9 cellular contexts compared by ENCODE assay signal in genomic region chr10:68096913-68097509, GRCh38. TPM values are rescaled to one million over a fixed set of nuclear protein-coding genes. Genes with fewer than 3 reads are reported as not detected.
DNase-seq lines count a peak whose midpoint lies in the region; ATAC-seq and TF ChIP-seq lines count a peak whose summit lies in the region.
"Had no signal": no experiment of that assay in that cellular context is flagged by ENCODE, and none has a peak within 500 bp of the region (broad histone marks: within the 10 kb centered on the region; RNA-seq: fewer than 3 reads in every experiment).

No MANE protein-coding gene starts in this region.

- H3K36me3 ChIP-seq in ACC112 (ENCODE audit: insufficient read depth, low read length) (no peaks in the 10 kb centered on the region), adrenal gland (replicated peaks in 1 of 2) (no peaks in the 10 kb centered on the region)

- peaks cover 68% of the 10 kb centered on the region for H3K4me1 ChIP-seq in ACC112 (ENCODE audit: control insufficient read depth, insufficient read depth, low read length, unreplicated experiment)
- H3K4me1 ChIP-seq in adrenal gland (replicated peaks in 1 of 2), result no peaks in the 10 kb centered on the region

- peaks cover 2% of the 10 kb centered on the region for H3K79me2 ChIP-seq in ACC112 (ENCODE audit: control insufficient read depth, insufficient read depth, low read length, unreplicated experiment)

- no peak for TF ChIP-seq POLR2A in adrenal gland (IDR thresholded peaks at IDR 0.05)

- DNase-seq in HS-5 (ENCODE audit: low read depth), result peak; percentile 92
- peak; percentile 74 to 89 (median 82) for DNase-seq in adrenal gland
- DNase-seq in iPS-NIHi7 (ENCODE audit: extremely low spot score), result peak; percentile 68
- no peak for DNase-seq in activated gamma-delta T cell (lab: John Stamatoyannopoulos, UW)
- DNase-seq: SHP77 treated with DMSO at 0.1 percent for 48 hours had no signal

- 48 to 56% (median 56%) methylated on average over 4 of the region's 4 CpGs for WGBS in adrenal gland, 4 donors

- intact Hi-C loops in adrenal gland (cut with DNase I), result no loop called here

- H3K27me3 ChIP-seq in ACC112 (ENCODE audit: insufficient read depth, low read length), result no peaks in the 10 kb centered on the region
- no peaks in the 10 kb centered on the region for H3K27me3 ChIP-seq in adrenal gland

- no peak for TF ChIP-seq CTCF in adrenal gland (IDR thresholded peaks at IDR 0.05)

- no peak overlapping the region for H3K4me3 ChIP-seq in ACC112 (ENCODE audit: low read depth, low read length)
- H3K4me3 ChIP-seq in adrenal gland, result no peak overlapping the region

- H2AFZ ChIP-seq in ACC112 (ENCODE audit: low read length, unreplicated experiment), result no peak overlapping the region

- no peaks in the 10 kb centered on the region for H3K9me3 ChIP-seq in adrenal gland (replicated peaks in 1 of 3)

- ATAC-seq in HG03457 (IDR thresholded peaks at IDR 0.05; ENCODE audit: unreplicated experiment) (no peak), GM18867 (IDR thresholded peaks at IDR 0.05; ENCODE audit: unreplicated experiment) (no peak), GM18502 (IDR thresholded peaks at IDR 0.05; ENCODE audit: poor library complexity, unreplicated experiment) (no peak)

- peak overlapping the region; percentile 82 for H3K27ac ChIP-seq in ACC112 (ENCODE audit: low read depth, low read length)
- H3K27ac ChIP-seq in adrenal gland, result peak overlapping the region in 1 of 5 donors; percentile 35

RNA-seq across cellular contexts. Expression of gene MYPN, which starts 12.3 kb away (rescaled TPM):
- 1 to 10 TPM in 1 of 8 donors, under 1 TPM in 5, not detected in 2; 0.10 to 1.9 (median 0.28) TPM for total RNA-seq in adrenal gland
- polyA plus RNA-seq in adrenal gland, result under 1 TPM; 0.24 to 0.79 (median 0.34) TPM

RNA-seq across cellular contexts. Expression of gene HERC4, which starts 21.9 kb away (rescaled TPM):
- 10 to 100 TPM; 21.3 to 74.7 (median 54.1) TPM for total RNA-seq in adrenal gland
- polyA plus RNA-seq in adrenal gland, result 10 to 100 TPM; 33.0 to 46.7 (median 39.5) TPM
